In the genomic region with DNA sequence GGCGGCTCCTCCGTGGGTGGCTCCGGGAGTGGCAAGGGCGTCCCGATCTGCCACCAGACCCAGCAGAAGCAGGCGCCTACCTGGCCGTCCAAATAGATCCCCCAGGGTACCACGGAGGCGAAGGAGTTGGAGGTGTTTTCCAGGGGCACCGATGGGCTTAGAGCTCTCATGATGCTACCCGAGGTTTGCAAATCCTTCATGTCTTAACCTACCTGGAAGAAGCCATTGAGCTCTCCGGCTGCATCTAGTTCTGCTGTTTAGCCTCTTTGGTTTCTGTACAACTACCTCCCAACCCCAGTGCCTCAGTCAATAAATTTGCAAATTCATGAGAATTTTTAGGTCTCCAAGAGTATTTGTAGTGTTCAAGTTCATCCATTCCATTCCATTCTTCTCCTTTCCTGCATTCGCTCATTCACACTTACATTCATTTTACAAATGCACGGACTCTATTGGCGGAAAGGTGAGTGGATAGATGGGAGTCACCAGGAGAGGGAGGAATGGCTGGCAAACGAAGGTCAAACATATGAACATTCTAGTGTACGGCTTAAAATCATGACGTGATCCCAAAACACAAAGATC, we compare ENCODE assay signal across 9 cellular contexts. TPM values are rescaled to one million over a fixed set of nuclear protein-coding genes. Genes with fewer than 3 reads are reported as not detected.
DNase-seq lines count a peak whose midpoint lies in the region; ATAC-seq and TF ChIP-seq lines count a peak whose summit lies in the region.
"Had no signal": no experiment of that assay in that cellular context is flagged by ENCODE, and none has a peak within 500 bp of the region (broad histone marks: within the 10 kb centered on the region; RNA-seq: fewer than 3 reads in every experiment).

No MANE protein-coding gene starts in this region.

- ATAC-seq in lower lobe of right lung (peak in 1 of 2 donors; percentile 51), HG03439 (IDR thresholded peaks at IDR 0.05; ENCODE audit: unreplicated experiment) (no peak)

- CTCF ChIA-PET in activated naive CD4-positive, alpha-beta T cell treated with anti-CD3 and anti-CD28 coated beads for 36 hours (lab: Charles Lee) = interaction anchor here (0.6 to 1.9 kb wide), 2 partner anchors 8 to 233 kb away, joined by 3 to 4 read pairs; no protein-coding TSS in a partner anchor

- no peaks in the 10 kb centered on the region for H3K27me3 ChIP-seq in ascending aorta
- peaks cover 60% of the 10 kb centered on the region for H3K27me3 ChIP-seq in lower lobe of right lung (ENCODE audit: low read depth)

- H3K4me3 Mint-ChIP-seq in activated naive CD4-positive, alpha-beta T cell treated with anti-CD3 and anti-CD28 coated beads for 36 hours = peak overlapping the region; percentile 38
- H3K4me3 Mint-ChIP-seq in type B pancreatic cell = peak overlapping the region; percentile 84

- peaks cover 22% of the 10 kb centered on the region for H3K4me1 Mint-ChIP-seq in activated naive CD4-positive, alpha-beta T cell treated with anti-CD3 and anti-CD28 coated beads for 36 hours (ENCODE audit: low read depth)
- H3K4me1 Mint-ChIP-seq in type B pancreatic cell (ENCODE audit: unreplicated experiment) = peaks cover 5% of the 10 kb centered on the region

- H3K9me3 Mint-ChIP-seq in activated naive CD4-positive, alpha-beta T cell treated with anti-CD3 and anti-CD28 coated beads for 36 hours = no peaks in the 10 kb centered on the region
- H3K9me3 Mint-ChIP-seq in type B pancreatic cell = no peaks in the 10 kb centered on the region

- H3K36me3 Mint-ChIP-seq in activated naive CD4-positive, alpha-beta T cell treated with anti-CD3 and anti-CD28 coated beads for 36 hours (ENCODE audit: low read depth) = no peaks in the 10 kb centered on the region
- H3K36me3 Mint-ChIP-seq in type B pancreatic cell = no peaks in the 10 kb centered on the region

- H3K36me3 ChIP-seq in ascending aorta (no peaks in the 10 kb centered on the region), lower lobe of right lung (no peaks in the 10 kb centered on the region)

- no peak overlapping the region for H3K27ac Mint-ChIP-seq in activated naive CD4-positive, alpha-beta T cell treated with anti-CD3 and anti-CD28 coated beads for 36 hours
- H3K27ac Mint-ChIP-seq in type B pancreatic cell = no peak overlapping the region

- TF ChIP-seq CTCF in ascending aorta (IDR thresholded peaks at IDR 0.05) (no peak), lower lobe of right lung (IDR thresholded peaks at IDR 0.05) (no peak), type B pancreatic cell (conservative IDR thresholded peaks at IDR 0.05) (no peak)

- no peak for DNase-seq in activated naive CD4-positive, alpha-beta T cell treated with anti-CD3 and anti-CD28 coated beads for 36 hours
- DNase-seq in activated naive CD4-positive, alpha-beta T cell treated with Interleukin-2 at 50 U/mL for 16 hours = no peak
- DNase-seq in ascending aorta (ENCODE audit: low spot score in 2 of 2) = no peak
- no peak for DNase-seq in lower lobe of right lung
- no peak for DNase-seq in type B pancreatic cell (ENCODE audit: extremely low spot score, unreplicated experiment)
- no peak for DNase-seq in AML-193 (lab: John Stamatoyannopoulos, UW)
- no peak for DNase-seq in A172 (ENCODE audit: low spot score)

- H3K4me3 ChIP-seq in ascending aorta (peak overlapping the region; percentile 55 to 73), lower lobe of right lung (peak overlapping the region; percentile 51)

- H3K9me3 ChIP-seq in ascending aorta = no peaks in the 10 kb centered on the region
- no peaks in the 10 kb centered on the region for H3K9me3 ChIP-seq in lower lobe of right lung

- peaks cover 51% of the 10 kb centered on the region for H3K27me3 Mint-ChIP-seq in activated naive CD4-positive, alpha-beta T cell treated with anti-CD3 and anti-CD28 coated beads for 36 hours (ENCODE audit: low read depth)
- peaks cover 83% of the 10 kb centered on the region for H3K27me3 Mint-ChIP-seq in type B pancreatic cell

- H3K27ac ChIP-seq in ascending aorta (no peak overlapping the region), lower lobe of right lung (no peak overlapping the region)

- intact Hi-C loops in activated naive CD4-positive, alpha-beta T cell treated with anti-CD3 and anti-CD28 coated beads for 36 hours (cut with micrococcal nuclease) = no loop called here
- intact Hi-C loops in ascending aorta (cut with DNase I) = no loop called here
- intact Hi-C loops in lower lobe of right lung (cut with DNase I) = no loop called here

- H3K4me1 ChIP-seq in ascending aorta = peaks cover 7 to 13% of the 10 kb centered on the region in 2 donors
- peaks cover 11% of the 10 kb centered on the region for H3K4me1 ChIP-seq in lower lobe of right lung

RNA-seq across cellular contexts. Expression of gene LORICRIN, which starts 2.4 kb away (rescaled TPM):
- not detected for total RNA-seq in activated naive CD4-positive, alpha-beta T cell treated with anti-CD3 and anti-CD28 coated beads for 36 hours
- not detected for total RNA-seq in ascending aorta
- total RNA-seq in lower lobe of right lung = not detected
- total RNA-seq in type B pancreatic cell (ENCODE audit: low replicate concordance) = not detected in 2 replicates
- not detected in 2 replicates for total RNA-seq in A172 (2014; rRNA removed; shearing (Covaris generic))
- total RNA-seq: lung had no signal

RNA-seq across cellular contexts. Expression of gene PRR9, which starts 44.5 kb away (rescaled TPM):
- total RNA-seq in activated naive CD4-positive, alpha-beta T cell treated with anti-CD3 and anti-CD28 coated beads for 36 hours = not detected
- not detected for total RNA-seq in ascending aorta
- total RNA-seq in lower lobe of right lung = not detected
- total RNA-seq in type B pancreatic cell (ENCODE audit: low replicate concordance) = not detected in 2 replicates
- total RNA-seq in A172 (2014; rRNA removed; shearing (Covaris generic)) = not detected in 2 replicates
- total RNA-seq: lung had no signal

RNA-seq across cellular contexts. Expression of gene PGLYRP3, which starts 50.9 kb away (rescaled TPM):
- total RNA-seq in activated naive CD4-positive, alpha-beta T cell treated with anti-CD3 and anti-CD28 coated beads for 36 hours = not detected
- total RNA-seq in ascending aorta (not detected), lower lobe of right lung (not detected), type B pancreatic cell (ENCODE audit: low replicate concordance) (0.87 and 1.3 TPM in 2 replicates)
- not detected in 2 replicates for total RNA-seq in A172 (2014; rRNA removed; shearing (Covaris generic))
- total RNA-seq: lung had no signal

RNA-seq across cellular contexts. Expression of gene LELP1, which starts 58.7 kb away (rescaled TPM):
- not detected for total RNA-seq in activated naive CD4-positive, alpha-beta T cell treated with anti-CD3 and anti-CD28 coated beads for 36 hours
- not detected for total RNA-seq in ascending aorta
- total RNA-seq in lower lobe of right lung = not detected
- not detected in 2 replicates for total RNA-seq in type B pancreatic cell (ENCODE audit: low replicate concordance)
- not detected in 2 replicates for total RNA-seq in A172 (2014; rRNA removed; shearing (Covaris generic))
- total RNA-seq: lung had no signal
